In the genomic region with DNA sequence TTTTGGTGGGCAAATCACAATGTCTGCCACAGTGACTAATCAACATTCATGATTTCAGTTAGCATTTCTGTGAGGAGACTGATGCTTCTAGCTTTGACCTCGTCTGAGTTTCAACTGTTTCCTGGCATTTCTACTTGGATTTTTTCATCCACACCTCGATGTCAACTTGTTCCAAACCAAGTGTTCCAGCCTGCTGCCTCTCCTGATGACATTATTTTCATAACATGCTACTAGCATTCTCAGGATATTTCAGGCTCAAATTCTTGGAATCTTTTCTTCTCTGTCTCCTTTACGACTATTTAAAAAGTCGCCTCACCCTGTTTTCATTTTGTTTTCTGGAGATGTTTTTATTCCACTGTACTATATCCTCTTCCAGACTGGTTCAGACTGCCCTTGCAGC, we compare ENCODE assay signal across 18 cellular contexts.
"Had no signal": no experiment of that assay in that cellular context is flagged by ENCODE, and none has a peak within 500 bp of the region (broad histone marks: within the 10 kb centered on the region; RNA-seq: fewer than 3 reads in every experiment).

No MANE protein-coding gene starts in this region.

- H3K27ac Mint-ChIP-seq: activated CD4-positive, alpha-beta memory T cell treated with anti-CD3 and anti-CD28 coated beads for 36 hours; activated naive CD4-positive, alpha-beta T cell treated with anti-CD3 and anti-CD28 coated beads for 36 hours; activated T-helper 17 cell treated with anti-CD3 and anti-CD28 coated beads, Interleukin-2, amount 50 U/mL, for 72 hours; memory B cell; natural killer cell; T-helper 1 cell treated with Interleukin-12 subunit alpha and Interleukin-12 subunit beta and Interleukin-4 antibody, amounts not matched to agents 30 μg/mL and 1 μg/mL, for 36 hours had no signal

- H3K36me3 ChIP-seq: ascending aorta, suprapubic skin, upper lobe of left lung had no signal

- H3K4me3 Mint-ChIP-seq: activated CD4-positive, alpha-beta memory T cell treated with anti-CD3 and anti-CD28 coated beads for 36 hours; activated naive CD4-positive, alpha-beta T cell treated with anti-CD3 and anti-CD28 coated beads for 36 hours; activated T-helper 17 cell treated with anti-CD3 and anti-CD28 coated beads, Interleukin-2, amount 50 U/mL, for 72 hours; memory B cell; natural killer cell; T-helper 1 cell treated with Interleukin-12 subunit alpha and Interleukin-12 subunit beta and Interleukin-4 antibody, amounts not matched to agents 30 μg/mL and 1 μg/mL, for 36 hours had no signal

- H3K36me3 Mint-ChIP-seq: activated CD4-positive, alpha-beta memory T cell treated with anti-CD3 and anti-CD28 coated beads for 36 hours; memory B cell; natural killer cell had no signal

- DNase-seq: activated CD4-positive, alpha-beta memory T cell treated with anti-CD3 and anti-CD28 coated beads for 36 hours; activated naive CD4-positive, alpha-beta T cell treated with anti-CD3 and anti-CD28 coated beads for 36 hours; activated T-cell treated with anti-CD3 and anti-CD28 coated beads for 4 hours; cerebellar nuclear complex; effector CD4-positive, alpha-beta T cell; mucosa of descending colon; natural killer cell; stimulated activated CD4-positive, alpha-beta T cell treated with anti-CD3 and anti-CD28 coated beads, Interleukin-12 subunit alpha, Interleukin-12 subunit beta, amount 100 ng/mL, for 4 hours; stimulated activated CD4-positive, alpha-beta T cell treated with anti-CD3 and anti-CD28 coated beads, Interleukin-1b, Interleukin-23, amount 100 ng/mL, for 48 hours; stimulated activated CD8-positive, alpha-beta memory T cell treated with anti-CD3 and anti-CD28 coated beads, Interleukin-4, amount 100 ng/mL, for 48 hours; stimulated activated naive CD4-positive, alpha-beta T cell; upper lobe of left lung had no signal

- H3K4me1 ChIP-seq: ascending aorta, suprapubic skin, upper lobe of left lung had no signal

- H3K4me3 ChIP-seq: ascending aorta, mucosa of descending colon, suprapubic skin, upper lobe of left lung had no signal

- H3K27me3 Mint-ChIP-seq: activated CD4-positive, alpha-beta memory T cell treated with anti-CD3 and anti-CD28 coated beads for 36 hours; activated T-helper 17 cell treated with anti-CD3 and anti-CD28 coated beads, Interleukin-2, amount 50 U/mL, for 72 hours had no signal

- ATAC-seq: activated T-helper 17 cell treated with anti-CD3 and anti-CD28 coated beads, Interleukin-2, amount 50 U/mL, for 72 hours; esophagus mucosa; mucosa of descending colon; natural killer cell had no signal

- H3K9me3 Mint-ChIP-seq: activated CD4-positive, alpha-beta memory T cell treated with anti-CD3 and anti-CD28 coated beads for 36 hours; activated naive CD4-positive, alpha-beta T cell treated with anti-CD3 and anti-CD28 coated beads for 36 hours; activated T-helper 17 cell treated with anti-CD3 and anti-CD28 coated beads, Interleukin-2, amount 50 U/mL, for 72 hours; memory B cell; natural killer cell; T-helper 1 cell treated with Interleukin-12 subunit alpha and Interleukin-12 subunit beta and Interleukin-4 antibody, amounts not matched to agents 30 μg/mL and 1 μg/mL, for 36 hours had no signal

- H3K27me3 ChIP-seq: ascending aorta, suprapubic skin, upper lobe of left lung had no signal

- H3K9me3 ChIP-seq: ascending aorta, mucosa of descending colon, suprapubic skin, upper lobe of left lung had no signal

- H3K27ac ChIP-seq: ascending aorta, suprapubic skin, upper lobe of left lung had no signal
